Comparison of ENCODE assay signal across 10 cellular contexts in the genomic region with DNA sequence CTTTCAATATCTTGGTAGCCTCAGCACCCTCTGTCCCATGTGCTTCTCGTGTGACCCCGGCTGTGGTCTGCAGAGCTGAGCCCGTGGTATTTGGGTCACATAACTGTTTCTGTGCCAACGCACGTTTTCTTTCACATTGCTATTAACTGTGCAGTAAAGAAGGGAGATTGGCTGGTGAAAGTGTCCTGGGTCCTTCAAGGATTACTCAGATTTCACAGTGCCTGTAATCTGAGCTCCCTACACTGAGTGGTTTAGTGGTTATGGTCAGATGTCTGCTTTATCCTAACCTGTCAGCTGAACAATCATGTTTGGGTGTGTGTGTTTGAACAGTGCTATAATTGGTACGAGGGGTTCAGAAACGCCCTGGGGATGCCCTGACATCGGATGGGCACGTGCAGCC.
DNase-seq lines count a peak whose midpoint lies in the region; ATAC-seq and TF ChIP-seq lines count a peak whose summit lies in the region.
"Had no signal": no experiment of that assay in that cellular context is flagged by ENCODE, and none has a peak within 500 bp of the region (broad histone marks: within the 10 kb centered on the region; RNA-seq: fewer than 3 reads in every experiment).

No MANE protein-coding gene starts in this region.

- H3K27ac ChIP-seq in SJCRH30 (peak overlapping the region; percentile 19; the same call in 1 of the 2 replicates), left ventricle myocardium inferior (replicated peaks) (peak overlapping the region; percentile 76)
- H3K27ac ChIP-seq: A549, dorsolateral prefrontal cortex had no signal

- no peaks in the 10 kb centered on the region for H3K4me1 Mint-ChIP-seq in activated T-cell treated with anti-CD3 and anti-CD28 coated beads, Interleukin-2, amount 50 U/mL, for 72 hours (ENCODE audit: low read depth)
- peaks cover 43% of the 10 kb centered on the region for H3K4me1 Mint-ChIP-seq in type B pancreatic cell (ENCODE audit: unreplicated experiment)

- intact Hi-C loops in left ventricle myocardium inferior (cut with micrococcal nuclease): no loop called here

- peaks cover 5% of the 10 kb centered on the region for H3K27me3 Mint-ChIP-seq in activated T-cell treated with anti-CD3 and anti-CD28 coated beads, Interleukin-2, amount 50 U/mL, for 72 hours (ENCODE audit: low read depth)
- H3K27me3 Mint-ChIP-seq in type B pancreatic cell: no peaks in the 10 kb centered on the region

- peaks cover 1 to 3% of the 10 kb centered on the region in 2 donors for H3K9me3 Mint-ChIP-seq in activated T-cell treated with anti-CD3 and anti-CD28 coated beads, Interleukin-2, amount 50 U/mL, for 72 hours
- H3K9me3 Mint-ChIP-seq in type B pancreatic cell: peaks cover 5% of the 10 kb centered on the region

- H3K9me3 ChIP-seq in SJCRH30 (replicated peaks): no peaks in the 10 kb centered on the region
- H3K9me3 ChIP-seq in left ventricle myocardium inferior (replicated peaks): peaks cover 20% of the 10 kb centered on the region

- H3K36me3 ChIP-seq in SJCRH30: no peaks in the 10 kb centered on the region
- no peaks in the 10 kb centered on the region for H3K36me3 ChIP-seq in left ventricle myocardium inferior

- H3K27me3 ChIP-seq in SJCRH30 (no peaks in the 10 kb centered on the region), left ventricle myocardium inferior (ENCODE audit: low read depth) (no peaks in the 10 kb centered on the region)

- TF ChIP-seq CTCF in left ventricle myocardium inferior (IDR thresholded peaks at IDR 0.05; ENCODE audit: borderline replicate concordance) (no peak), type B pancreatic cell (conservative IDR thresholded peaks at IDR 0.05) (no peak)

- no peak overlapping the region for H3K4me3 ChIP-seq in SJCRH30
- no peak overlapping the region for H3K4me3 ChIP-seq in left ventricle myocardium inferior
- H3K4me3 ChIP-seq: A549, dorsolateral prefrontal cortex had no signal

- DNase-seq in activated T-cell treated with anti-CD3 and anti-CD28 coated beads, Interleukin-2, amount 50 U/mL, for 72 hours: no peak
- DNase-seq in activated T-cell treated with anti-CD3 and anti-CD28 coated beads, Interleukin-2, amount 50 U/mL, for 48 hours: no peak
- DNase-seq in SJCRH30: peak; percentile 65 to 85
- no peak for DNase-seq in left ventricle myocardium inferior
- no peak for DNase-seq in type B pancreatic cell (ENCODE audit: extremely low spot score, unreplicated experiment)
- no peak for DNase-seq in NOMO-1 treated with DMSO at 0.1 percent for 48 hours (lab: John Stamatoyannopoulos, UW; ENCODE audit: unreplicated experiment)
- DNase-seq in Kasumi-1 (lab: John Stamatoyannopoulos, UW): no peak
- DNase-seq: dorsolateral prefrontal cortex had no signal

- no peak overlapping the region for H3K4me3 Mint-ChIP-seq in activated T-cell treated with anti-CD3 and anti-CD28 coated beads, Interleukin-2, amount 50 U/mL, for 72 hours
- H3K4me3 Mint-ChIP-seq in type B pancreatic cell: peak overlapping the region; percentile 32

- H3K4me1 ChIP-seq in SJCRH30 (peaks cover 12% of the 10 kb centered on the region; the same call in 1 of the 2 replicates), left ventricle myocardium inferior (peaks cover 37% of the 10 kb centered on the region)
- H3K4me1 ChIP-seq: A549 had no signal

- peak overlapping the region; percentile 4 for H3K27ac Mint-ChIP-seq in activated T-cell treated with anti-CD3 and anti-CD28 coated beads, Interleukin-2, amount 50 U/mL, for 72 hours
- H3K27ac Mint-ChIP-seq in type B pancreatic cell: peak overlapping the region; percentile 43

- peak; percentile 18 to 65 for ATAC-seq in activated T-cell treated with anti-CD3 and anti-CD28 coated beads, Interleukin-2, amount 50 U/mL, for 72 hours (replicated peaks in 1 of 2)
- no peak for ATAC-seq in HG03139 (IDR thresholded peaks at IDR 0.05; ENCODE audit: unreplicated experiment)
- ATAC-seq: A549 had no signal

- peaks cover 0 to 5% of the 10 kb centered on the region in 2 donors for H3K36me3 Mint-ChIP-seq in activated T-cell treated with anti-CD3 and anti-CD28 coated beads, Interleukin-2, amount 50 U/mL, for 72 hours (ENCODE audit: insufficient read depth in 2 of 2)
- H3K36me3 Mint-ChIP-seq in type B pancreatic cell: peaks cover 5% of the 10 kb centered on the region

Comparison
In these comparisons a context has a peak if more than half of its experiments do, and no peak if none do; other contexts are left out.
1. DNase-seq: peak in SJCRH30 (2 of 2); none in activated T-cell treated with anti-CD3 and anti-CD28 coated beads, Interleukin-2, amount 50 U/mL, for 72 hours (0 of 2), activated T-cell treated with anti-CD3 and anti-CD28 coated beads, Interleukin-2, amount 50 U/mL, for 48 hours (0 of 2), left ventricle myocardium inferior (single experiment), type B pancreatic cell (single experiment), NOMO-1 treated with DMSO at 0.1 percent for 48 hours (single experiment) and Kasumi-1 (0 of 2).